8 cellular contexts compared by ENCODE assay signal in the genomic region with DNA sequence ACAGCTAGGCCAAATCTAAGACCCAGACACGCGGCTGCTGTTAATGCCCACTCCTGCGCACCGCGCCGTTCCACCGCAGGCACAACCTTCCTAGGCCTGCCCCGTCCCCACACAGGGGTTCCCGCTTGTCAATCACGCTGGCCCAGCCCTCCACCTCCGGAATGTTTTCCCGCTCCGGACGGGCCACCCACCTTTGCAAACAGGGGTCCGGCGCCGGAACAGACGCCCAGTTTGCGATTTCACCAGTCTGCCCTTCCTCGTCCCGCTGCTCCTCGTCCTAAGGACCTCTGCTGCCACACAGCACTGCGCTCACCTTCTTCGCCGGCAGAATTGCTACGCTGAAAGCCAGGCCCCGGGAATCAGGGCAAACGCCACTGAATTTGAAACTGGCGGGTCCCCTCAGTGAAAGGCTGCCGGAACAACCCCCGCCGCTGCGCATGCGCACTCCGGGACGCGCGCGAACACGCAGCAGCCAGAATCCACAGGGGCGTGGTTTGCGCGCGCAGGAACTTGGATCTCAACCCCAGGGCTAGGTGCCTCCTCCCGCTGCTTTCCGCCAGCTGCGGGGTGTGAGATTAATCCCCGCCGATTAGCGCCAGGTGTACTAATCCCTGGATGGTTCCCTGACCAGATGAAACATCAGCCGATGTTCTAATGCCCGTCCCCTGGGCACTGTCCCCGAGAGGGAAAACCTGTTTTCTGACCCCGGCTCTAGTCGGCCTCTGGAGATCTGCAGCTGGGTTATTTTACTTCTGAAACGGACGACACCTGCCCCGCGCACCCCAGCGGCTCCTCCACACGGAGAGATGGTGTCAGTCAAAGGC.
DNase-seq lines count a peak whose midpoint lies in the region; ATAC-seq, FAIRE-seq and TF ChIP-seq lines count a peak whose summit lies in the region.
"Not testable (repeated sequence)": the region's sequence is repeated elsewhere in the genome, so short reads cannot be mapped to it uniquely, and the experiment has no call there.

No MANE protein-coding gene starts in this region.

- ATAC-seq in GM19035 (IDR thresholded peaks at IDR 0.05; ENCODE audit: unreplicated experiment) (peak; percentile 61), HG03175 (IDR thresholded peaks at IDR 0.05; ENCODE audit: unreplicated experiment) (peak; percentile 69)

- H3K27ac ChIP-seq in kidney (ENCODE audit: low read depth in 2 of 2, low read length in 2 of 2), result not testable (repeated sequence)

- not testable (repeated sequence) for TF ChIP-seq CTCF in kidney (IDR thresholded peaks at IDR 0.05; ENCODE audit: borderline replicate concordance, extremely low read depth, insufficient read depth)

- intact Hi-C loops in kidney (cut with DNase I), result not testable (repeated sequence)

- not testable (repeated sequence) for H3K36me3 ChIP-seq in kidney (ENCODE audit: control insufficient read depth in 1 of 2, insufficient read depth in 2 of 2, low read length in 2 of 2)

- H3K4me3 ChIP-seq in kidney (ENCODE audit: low read length in 2 of 2), result peak overlapping the region; percentile 62 to 72

- FAIRE-seq in kidney (lab: Jason Lieb, UNC), result not testable (repeated sequence)

- DNase-seq in AG20443 (ENCODE audit: low spot score), result peak; percentile 85
- peak; percentile 72 for DNase-seq in NCI-H226
- peak; percentile 62 to 75 (median 74) for DNase-seq in activated CD4-positive, CD25-positive, alpha-beta regulatory T cell (lab: John Stamatoyannopoulos, UW)
- peak; percentile 92 for DNase-seq in central memory CD4-positive, alpha-beta T cell
- peak; percentile 94 for DNase-seq in kidney
- DNase-seq in stimulated activated CD4-positive, alpha-beta T cell treated with anti-CD3 and anti-CD28 coated beads, Interleukin-12 subunit alpha, Interleukin-12 subunit beta, amount 100 ng/mL, for 48 hours (ENCODE audit: low read depth in 2 of 3, low spot score in 1 of 3), result peak; percentile 85 to 89 (median 86)

- H3K4me1 ChIP-seq in kidney (ENCODE audit: control insufficient read depth in 1 of 2, insufficient read depth in 1 of 2, low read depth in 1 of 2, low read length in 2 of 2), result not testable (repeated sequence)

- H3K9me3 ChIP-seq in kidney (ENCODE audit: control insufficient read depth in 1 of 2, low read length in 2 of 2), result not testable (repeated sequence)

- peak overlapping the region in 1 of 2 donors; percentile 67 for H3K9ac ChIP-seq in kidney (ENCODE audit: low read length in 2 of 2)
